In genomic region chr11:19419021-19419750, GRCh38 we compare ENCODE assay signal across 17 cellular contexts.
DNase-seq lines count a peak whose midpoint lies in the region; ATAC-seq and TF ChIP-seq lines count a peak whose summit lies in the region.
"Had no signal": no experiment of that assay in that cellular context is flagged by ENCODE, and none has a peak within 500 bp of the region (broad histone marks: within the 10 kb centered on the region; RNA-seq: fewer than 3 reads in every experiment).

No MANE protein-coding gene starts in this region.

- H3K4me1 ChIP-seq in left lung, result no peaks in the 10 kb centered on the region
- H3K4me1 ChIP-seq: foreskin keratinocyte had no signal

- intact Hi-C loops in left lung (cut with DNase I), result no loop called here

- DNase-seq in stimulated activated naive CD8-positive, alpha-beta T cell treated with anti-CD3 and anti-CD28 coated beads, Interleukin-15, amount 100 ng/mL, for 72 hours, result no peak
- no peak for DNase-seq in stimulated activated naive CD8-positive, alpha-beta T cell treated with anti-CD3 and anti-CD28 coated beads, Interleukin-15, Interleukin-2, amounts not matched to agents 100 U/mL and 50 U/mL, for 24 hours
- no peak for DNase-seq in chondrocyte (ENCODE audit: low spot score)
- no peak for DNase-seq in left lung
- DNase-seq in DMS 273 (lab: John Stamatoyannopoulos, UW; ENCODE audit: unreplicated experiment), result no peak
- DNase-seq in OCI-M2 (lab: John Stamatoyannopoulos, UW; ENCODE audit: unreplicated experiment), result no peak
- DNase-seq in T-helper 17 cell, result no peak
- no peak for DNase-seq in DMS 273 treated with DMSO at 0.1 percent for 48 hours (lab: John Stamatoyannopoulos, UW)
- DNase-seq: foreskin keratinocyte, kidney, NCI-H1105, NCI-H510A treated with DMSO at 0.1 percent for 48 hours, nephron progenitor cell, substantia nigra had no signal

- H3K27ac Mint-ChIP-seq in stimulated activated naive CD8-positive, alpha-beta T cell treated with anti-CD3 and anti-CD28 coated beads, Interleukin-15, amount 100 ng/mL, for 72 hours, result no peak overlapping the region
- H3K27ac Mint-ChIP-seq in chondrocyte (ENCODE audit: unreplicated experiment) (peak overlapping the region; percentile 60), T-helper 17 cell (no peak overlapping the region)
- H3K27ac Mint-ChIP-seq: activated naive CD8-positive, alpha-beta T cell; nephron progenitor cell had no signal

- peaks cover 0 to 19% of the 10 kb centered on the region in 2 donors for H3K9me3 Mint-ChIP-seq in stimulated activated naive CD8-positive, alpha-beta T cell treated with anti-CD3 and anti-CD28 coated beads, Interleukin-15, amount 100 ng/mL, for 72 hours
- peaks cover 18% of the 10 kb centered on the region for H3K9me3 Mint-ChIP-seq in chondrocyte (ENCODE audit: low read depth)

- H3K36me3 Mint-ChIP-seq in chondrocyte (ENCODE audit: low read depth) (peaks cover 4% of the 10 kb centered on the region), T-helper 17 cell (ENCODE audit: low read depth) (no peaks in the 10 kb centered on the region)
- H3K36me3 Mint-ChIP-seq: activated naive CD8-positive, alpha-beta T cell had no signal

- no peaks in the 10 kb centered on the region for H3K36me3 ChIP-seq in left lung

- no peak overlapping the region for H3K4me3 Mint-ChIP-seq in stimulated activated naive CD8-positive, alpha-beta T cell treated with anti-CD3 and anti-CD28 coated beads, Interleukin-15, amount 100 ng/mL, for 72 hours
- peak overlapping the region; percentile 17 for H3K4me3 Mint-ChIP-seq in chondrocyte (ENCODE audit: unreplicated experiment)
- H3K4me3 Mint-ChIP-seq in T-helper 17 cell, result no peak overlapping the region
- H3K4me3 Mint-ChIP-seq: activated naive CD8-positive, alpha-beta T cell; nephron progenitor cell had no signal

- TF ChIP-seq CTCF in chondrocyte (IDR thresholded peaks at IDR 0.05) (no peak), left lung (IDR thresholded peaks at IDR 0.05) (no peak)

- H3K27me3 Mint-ChIP-seq in stimulated activated naive CD8-positive, alpha-beta T cell treated with anti-CD3 and anti-CD28 coated beads, Interleukin-15, amount 100 ng/mL, for 72 hours, result peaks cover 20% of the 10 kb centered on the region
- H3K27me3 Mint-ChIP-seq in chondrocyte (ENCODE audit: low read depth) (peaks cover 9% of the 10 kb centered on the region), T-helper 17 cell (peaks cover 6% of the 10 kb centered on the region)

- H3K4me1 Mint-ChIP-seq in stimulated activated naive CD8-positive, alpha-beta T cell treated with anti-CD3 and anti-CD28 coated beads, Interleukin-15, amount 100 ng/mL, for 72 hours, result no peaks in the 10 kb centered on the region
- peaks cover 20% of the 10 kb centered on the region for H3K4me1 Mint-ChIP-seq in chondrocyte (ENCODE audit: low read depth)
- no peaks in the 10 kb centered on the region for H3K4me1 Mint-ChIP-seq in T-helper 17 cell

- H3K9me3 ChIP-seq in left lung, result no peaks in the 10 kb centered on the region
- H3K9me3 ChIP-seq in T-helper 17 cell (ENCODE audit: control insufficient read depth, low read length, poor library complexity, severe bottlenecking), result no peaks in the 10 kb centered on the region

- H3K27ac ChIP-seq in left lung, result peak overlapping the region in 1 of 2 donors; percentile 45
- H3K27ac ChIP-seq: foreskin keratinocyte, skin epidermis had no signal

- no peak overlapping the region for H3K4me3 ChIP-seq in left lung
- H3K4me3 ChIP-seq: skin epidermis had no signal

- peak; percentile 31 for ATAC-seq in stimulated activated naive CD8-positive, alpha-beta T cell treated with anti-CD3 and anti-CD28 coated beads, Interleukin-15, amount 100 ng/mL, for 72 hours
- no peak for ATAC-seq in stimulated activated naive CD8-positive, alpha-beta T cell treated with anti-CD3 and anti-CD28 coated beads, Interleukin-15, Interleukin-2, amounts not matched to agents 100 U/mL and 50 U/mL, for 24 hours
- ATAC-seq in left lung, result peak; percentile 73
- no peak for ATAC-seq in T-helper 17 cell
- ATAC-seq: activated CD4-positive, CD25-positive, alpha-beta regulatory T cell treated with anti-CD3 and anti-CD28 coated beads, Interleukin-2, amount 50 U/mL, for 24 hours; foreskin keratinocyte had no signal

- no peaks in the 10 kb centered on the region for H3K27me3 ChIP-seq in left lung

Comparison
In these comparisons a context has a peak if more than half of its experiments do, and no peak if none do; other contexts are left out.
1. ATAC-seq: peak in stimulated activated naive CD8-positive, alpha-beta T cell treated with anti-CD3 and anti-CD28 coated beads, Interleukin-15, amount 100 ng/mL, for 72 hours (single experiment) and left lung (single experiment); none in stimulated activated naive CD8-positive, alpha-beta T cell treated with anti-CD3 and anti-CD28 coated beads, Interleukin-15, Interleukin-2, amounts not matched to agents 100 U/mL and 50 U/mL, for 24 hours (single experiment) and T-helper 17 cell (single experiment).